20 cellular contexts compared by ENCODE assay signal in genomic region chr4:1904042-1904441, GRCh38.
"Had no signal": no experiment of that assay in that cellular context is flagged by ENCODE, and none has a peak within 500 bp of the region (broad histone marks: within the 10 kb centered on the region; RNA-seq: fewer than 3 reads in every experiment).

No MANE protein-coding gene starts in this region.

- H3K4me1 ChIP-seq: parathyroid adenoma, sigmoid colon, thyroid gland had no signal

- H3K4me2 ChIP-seq: neural progenitor cell had no signal

- DNase-seq: effector CD8-positive, alpha-beta T cell; endodermal cell; esophagus squamous epithelium; foreskin melanocyte; mesenchymal stem cell; mucosa of descending colon; naive thymus-derived CD4-positive, alpha-beta T cell; sigmoid colon; stimulated activated CD4-positive, alpha-beta T cell treated with anti-CD3 and anti-CD28 coated beads, Interleukin-2, amount 100 ng/mL, for 24 hours; stimulated activated CD4-positive, alpha-beta T cell treated with anti-CD3 and anti-CD28 coated beads, Interleukin-4, amount 100 ng/mL, for 24 hours; stimulated activated naive CD4-positive, alpha-beta T cell treated with Interleukin-2 at 50 U/mL for 16 hours; stomach; thyroid gland had no signal

- H3K27me3 ChIP-seq: esophagus squamous epithelium, neural progenitor cell, right atrium auricular region, sigmoid colon, stomach, thyroid gland had no signal

- H3K4me3 ChIP-seq: esophagus squamous epithelium, lung, mucosa of descending colon, neural progenitor cell, prostate gland, right atrium auricular region, sigmoid colon, stomach, thyroid gland had no signal

- H3K36me3 ChIP-seq: neural progenitor cell, prostate gland, thyroid gland had no signal

- H3K9ac ChIP-seq: neural progenitor cell, parathyroid adenoma had no signal

- H2AFZ ChIP-seq: neural progenitor cell, parathyroid adenoma had no signal

- H3K27ac ChIP-seq: esophagus squamous epithelium, neural progenitor cell, parathyroid adenoma, prostate gland, right atrium auricular region, sigmoid colon, stomach, thyroid gland had no signal

- ATAC-seq: left lobe of liver; naive thymus-derived CD4-positive, alpha-beta T cell; stimulated activated effector memory CD8-positive, alpha-beta T cell treated with anti-CD3 and anti-CD28 coated beads, Interleukin-12 subunit alpha, Interleukin-12 subunit beta, amount 100 ng/mL, for 72 hours had no signal

- H3K9me3 ChIP-seq: esophagus squamous epithelium, mucosa of descending colon, prostate gland, right atrium auricular region, sigmoid colon, stomach, thyroid gland had no signal
